In the genomic region with DNA sequence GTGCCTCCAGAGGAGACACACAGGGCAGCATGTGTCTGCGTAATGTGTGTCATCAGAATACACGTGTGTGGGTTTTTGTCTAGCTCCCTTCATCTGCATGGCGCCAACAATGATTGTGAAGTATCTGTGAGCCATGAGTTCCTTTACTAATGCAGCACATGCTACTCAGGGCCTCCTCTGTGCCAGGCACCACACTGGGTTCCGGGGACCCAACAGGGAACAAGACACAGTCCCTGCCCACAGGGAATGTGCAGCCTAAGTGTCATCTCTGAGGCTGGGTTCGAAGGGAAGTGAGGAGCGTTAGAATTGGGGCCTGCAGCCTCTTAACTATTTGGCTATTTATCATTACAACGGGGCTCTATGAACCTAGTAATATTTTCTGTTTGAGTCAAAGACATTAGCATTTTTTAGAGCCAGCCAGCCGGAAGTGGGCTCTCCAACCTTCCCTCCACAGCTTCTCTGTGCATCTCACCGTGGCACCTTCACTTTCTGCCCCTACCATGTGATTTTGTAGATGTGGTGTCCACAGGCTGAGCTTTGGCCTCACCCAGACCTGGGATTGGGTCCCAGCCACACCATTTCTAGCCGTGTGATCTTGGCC, we compare ENCODE assay signal across 8 cellular contexts. TPM values are rescaled to one million over a fixed set of nuclear protein-coding genes. Genes with fewer than 3 reads are reported as not detected.
DNase-seq lines count a peak whose midpoint lies in the region; ATAC-seq and TF ChIP-seq lines count a peak whose summit lies in the region.

No MANE protein-coding gene starts in this region.

- ATAC-seq in GM19351 (IDR thresholded peaks at IDR 0.05; ENCODE audit: unreplicated experiment) (peak; percentile 47), HG03103 (IDR thresholded peaks at IDR 0.05; ENCODE audit: low read depth, unreplicated experiment) (peak; percentile 40), sciatic nerve (no peak)

- peak; percentile 54 to 55 for DNase-seq in activated T-cell treated with anti-CD3 and anti-CD28 coated beads, Interleukin-2, amount 50 U/mL, for 48 hours
- DNase-seq in stimulated activated CD4-positive, alpha-beta T cell treated with anti-CD3 and anti-CD28 coated beads, Interleukin-4, amount 100 ng/mL, for 24 hours: peak; percentile 39
- no peak for DNase-seq in MV-4-11 (lab: John Stamatoyannopoulos, UW)
- DNase-seq in erythroblast (lab: John Stamatoyannopoulos, UW): no peak
- DNase-seq in GDM1 (lab: John Stamatoyannopoulos, UW): no peak
- DNase-seq in sciatic nerve (ENCODE audit: low spot score): no peak

- intact Hi-C loops in sciatic nerve (cut with DNase I): no loop called here

- no peak for TF ChIP-seq POLR2A in erythroblast (IDR thresholded peaks at IDR 0.05; ENCODE audit: low read length)

RNA-seq across cellular contexts. Expression of gene SRGN, which starts 43.9 kb away (rescaled TPM):
- total RNA-seq in sciatic nerve: 146 TPM

RNA-seq across cellular contexts. Expression of gene KIFBP, which starts 55.4 kb away (rescaled TPM):
- 30.4 TPM for total RNA-seq in sciatic nerve

Comparison
In these comparisons a context has a peak if more than half of its experiments do, and no peak if none do; other contexts are left out.
1. DNase-seq: peak in activated T-cell treated with anti-CD3 and anti-CD28 coated beads, Interleukin-2, amount 50 U/mL, for 48 hours (2 of 2) and stimulated activated CD4-positive, alpha-beta T cell treated with anti-CD3 and anti-CD28 coated beads, Interleukin-4, amount 100 ng/mL, for 24 hours (single experiment); none in MV-4-11 (single experiment), erythroblast (0 of 2), GDM1 (single experiment) and sciatic nerve (single experiment).